Comparison of ENCODE assay signal across 10 cellular contexts in the genomic region with DNA sequence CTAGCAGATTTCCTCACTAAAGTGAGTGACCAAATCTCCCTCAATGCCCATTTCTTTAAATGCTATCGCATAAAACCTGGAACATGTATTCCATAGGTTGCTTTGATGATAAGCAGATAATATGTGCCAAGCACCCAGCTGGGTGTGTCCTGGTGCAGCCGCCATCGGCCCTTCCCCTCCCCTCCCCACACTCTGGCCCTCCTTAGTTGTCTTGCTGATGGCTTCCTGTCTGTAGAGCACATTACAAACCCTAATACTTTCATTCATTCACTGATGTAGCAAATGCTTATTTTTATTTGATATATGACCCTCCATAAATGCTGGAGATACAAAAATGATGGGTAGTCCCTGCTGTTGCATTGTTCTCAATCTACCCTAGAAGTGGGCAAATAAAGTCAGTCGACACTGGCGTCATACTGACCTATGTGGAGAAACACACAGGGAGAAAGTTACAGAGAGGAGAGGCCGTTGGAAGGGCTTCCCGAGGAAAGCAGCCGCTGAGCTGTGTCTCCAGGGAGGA. TPM values are rescaled to one million over a fixed set of nuclear protein-coding genes. Genes with fewer than 3 reads are reported as not detected.
DNase-seq lines count a peak whose midpoint lies in the region; ATAC-seq and TF ChIP-seq lines count a peak whose summit lies in the region.
"Had no signal": no experiment of that assay in that cellular context is flagged by ENCODE, and none has a peak within 500 bp of the region (broad histone marks: within the 10 kb centered on the region; RNA-seq: fewer than 3 reads in every experiment).

No MANE protein-coding gene starts in this region.

- no peaks in the 10 kb centered on the region for H3K9me2 ChIP-seq in Loucy (replicated peaks; ENCODE audit: low read depth, low read length)

- peaks cover 35% of the 10 kb centered on the region for H3K27me3 Mint-ChIP-seq in activated CD8-positive, alpha-beta memory T cell treated with anti-CD3 and anti-CD28 coated beads, Interleukin-2, amount 10 ng/mL, durations not matched to agents 7 days and 5 days
- peaks cover 6% of the 10 kb centered on the region for H3K27me3 Mint-ChIP-seq in activated naive CD8-positive, alpha-beta T cell treated with anti-CD3 and anti-CD28 coated beads for 36 hours

- peak overlapping the region; percentile 85 for H3K4me2 ChIP-seq in Loucy (ENCODE audit: low read depth, low read length, poor library complexity, severe bottlenecking)
- no peak overlapping the region for H3K4me2 ChIP-seq in osteoblast (ENCODE audit: insufficient read depth, low read length)

- H3K36me3 Mint-ChIP-seq in activated CD8-positive, alpha-beta memory T cell treated with anti-CD3 and anti-CD28 coated beads, Interleukin-2, amount 10 ng/mL, durations not matched to agents 7 days and 5 days: peaks cover 1% of the 10 kb centered on the region
- peaks cover 2% of the 10 kb centered on the region for H3K36me3 Mint-ChIP-seq in activated naive CD8-positive, alpha-beta T cell treated with anti-CD3 and anti-CD28 coated beads for 36 hours

- peak overlapping the region; percentile 57 for H3K9ac ChIP-seq in Loucy (ENCODE audit: low read depth, low read length, poor library complexity, severe bottlenecking)

- H3K4me1 Mint-ChIP-seq in activated CD8-positive, alpha-beta memory T cell treated with anti-CD3 and anti-CD28 coated beads, Interleukin-2, amount 10 ng/mL, durations not matched to agents 7 days and 5 days: peaks cover 57% of the 10 kb centered on the region
- peaks cover 70% of the 10 kb centered on the region for H3K4me1 Mint-ChIP-seq in activated naive CD8-positive, alpha-beta T cell treated with anti-CD3 and anti-CD28 coated beads for 36 hours

- H3K4me3 Mint-ChIP-seq in activated CD8-positive, alpha-beta memory T cell treated with anti-CD3 and anti-CD28 coated beads, Interleukin-2, amount 10 ng/mL, durations not matched to agents 7 days and 5 days: peak overlapping the region; percentile 67
- H3K4me3 Mint-ChIP-seq in activated naive CD8-positive, alpha-beta T cell treated with anti-CD3 and anti-CD28 coated beads for 36 hours: peak overlapping the region; percentile 69

- H3K9me3 Mint-ChIP-seq in activated CD8-positive, alpha-beta memory T cell treated with anti-CD3 and anti-CD28 coated beads, Interleukin-2, amount 10 ng/mL, durations not matched to agents 7 days and 5 days (ENCODE audit: low read depth): no peaks in the 10 kb centered on the region
- H3K9me3 Mint-ChIP-seq in activated naive CD8-positive, alpha-beta T cell treated with anti-CD3 and anti-CD28 coated beads for 36 hours: no peaks in the 10 kb centered on the region

- no peaks in the 10 kb centered on the region for H3K79me2 ChIP-seq in Loucy (ENCODE audit: insufficient read depth, low read length)
- no peaks in the 10 kb centered on the region for H3K79me2 ChIP-seq in osteoblast (ENCODE audit: insufficient read depth, low read length)

- no peaks in the 10 kb centered on the region for H3K9me3 ChIP-seq in Loucy (ENCODE audit: insufficient read depth, low read depth, low read length)
- H3K9me3 ChIP-seq in osteoblast (ENCODE audit: low read depth, low read length): no peaks in the 10 kb centered on the region
- no peaks in the 10 kb centered on the region for H3K9me3 ChIP-seq in tibial nerve
- H3K9me3 ChIP-seq: Peyer's patch had no signal

- no peak overlapping the region for H3K27ac ChIP-seq in osteoblast (ENCODE audit: low read depth, low read length)
- no peak overlapping the region for H3K27ac ChIP-seq in tibial nerve
- H3K27ac ChIP-seq: Peyer's patch had no signal

- H2AFZ ChIP-seq in Loucy (ENCODE audit: low read length) (peak overlapping the region; percentile 96), osteoblast (ENCODE audit: low read length) (peak overlapping the region; percentile 47)

- CTCF ChIA-PET in activated CD8-positive, alpha-beta memory T cell treated with anti-CD3 and anti-CD28 coated beads, Interleukin-2, amount 10 ng/mL, durations not matched to agents 7 days and 5 days (lab: Charles Lee): interaction anchor here (1.1 to 1.7 kb wide), 3 partner anchors 12 to 23 kb away, joined by 3 to 8 read pairs (median 3); no protein-coding TSS in a partner anchor

- TF ChIP-seq POLR2A in tibial nerve (IDR thresholded peaks at IDR 0.05): no peak

- H3K27me3 ChIP-seq in Loucy (ENCODE audit: insufficient read depth, low read length, poor library complexity, severe bottlenecking): no peaks in the 10 kb centered on the region
- no peaks in the 10 kb centered on the region for H3K27me3 ChIP-seq in osteoblast (ENCODE audit: insufficient read depth, low read length)
- no peaks in the 10 kb centered on the region for H3K27me3 ChIP-seq in tibial nerve
- H3K27me3 ChIP-seq: Peyer's patch had no signal

- H3K4me1 ChIP-seq in Loucy (ENCODE audit: insufficient read depth, low read length, poor library complexity, severe bottlenecking): peaks cover 52% of the 10 kb centered on the region
- H3K4me1 ChIP-seq in osteoblast (ENCODE audit: insufficient read depth, low read length): peaks cover 5% of the 10 kb centered on the region
- peaks cover 0 to 6% (median 0%) of the 10 kb centered on the region in 4 donors for H3K4me1 ChIP-seq in tibial nerve
- H3K4me1 ChIP-seq: Peyer's patch had no signal

- TF ChIP-seq CTCF in Loucy (conservative IDR thresholded peaks at IDR 0.05; ENCODE audit: low read length): no peak
- TF ChIP-seq CTCF in osteoblast (IDR thresholded peaks at IDR 0.05; ENCODE audit: extremely low read depth, low read depth, low read length): no peak
- no peak for TF ChIP-seq CTCF in tibial nerve (IDR thresholded peaks at IDR 0.05)

- H3K36me3 ChIP-seq in Loucy (ENCODE audit: insufficient read depth, low read length): no peaks in the 10 kb centered on the region
- no peaks in the 10 kb centered on the region for H3K36me3 ChIP-seq in osteoblast (ENCODE audit: insufficient read depth, low read length)
- H3K36me3 ChIP-seq in tibial nerve: no peaks in the 10 kb centered on the region
- H3K36me3 ChIP-seq: Peyer's patch had no signal

- H3F3A ChIP-seq in Loucy (ENCODE audit: low read depth): no peaks in the 10 kb centered on the region

- no peak for TF ChIP-seq EP300 in tibial nerve (IDR thresholded peaks at IDR 0.05)

- no peak for DNase-seq in activated CD8-positive, alpha-beta memory T cell treated with anti-CD3 and anti-CD28 coated beads, Interleukin-2, amount 10 ng/mL, durations not matched to agents 7 days and 5 days
- no peak for DNase-seq in activated CD8-positive, alpha-beta memory T cell treated with anti-CD3 and anti-CD28 coated beads, Interleukin-2, amount 50 U/mL, for 48 hours
- DNase-seq in activated naive CD8-positive, alpha-beta T cell treated with anti-CD3 and anti-CD28 coated beads for 36 hours: no peak
- no peak for DNase-seq in osteoblast (ENCODE audit: insufficient read length, low spot score, missing footprints)
- no peak for DNase-seq in tibial nerve (ENCODE audit: low spot score in 2 of 2)
- no peak for DNase-seq in NCI-H748 (lab: John Stamatoyannopoulos, UW; ENCODE audit: unreplicated experiment)
- DNase-seq in GDM1 (lab: John Stamatoyannopoulos, UW): no peak
- DNase-seq: NCI-H524 had no signal

- H3K4me3 ChIP-seq in Loucy (ENCODE audit: low read length, poor library complexity, severe bottlenecking): peak overlapping the region; percentile 64
- H3K4me3 ChIP-seq in osteoblast (ENCODE audit: insufficient read depth, low read length): no peak overlapping the region
- no peak overlapping the region for H3K4me3 ChIP-seq in tibial nerve
- H3K4me3 ChIP-seq: Peyer's patch had no signal

- ATAC-seq in activated CD8-positive, alpha-beta memory T cell treated with anti-CD3 and anti-CD28 coated beads, Interleukin-2, amount 10 ng/mL, durations not matched to agents 7 days and 5 days: peak; percentile 6

- peak overlapping the region; percentile 83 for H3K27ac Mint-ChIP-seq in activated CD8-positive, alpha-beta memory T cell treated with anti-CD3 and anti-CD28 coated beads, Interleukin-2, amount 10 ng/mL, durations not matched to agents 7 days and 5 days
- peak overlapping the region; percentile 21 for H3K27ac Mint-ChIP-seq in activated naive CD8-positive, alpha-beta T cell treated with anti-CD3 and anti-CD28 coated beads for 36 hours

- H4K20me1 ChIP-seq in Loucy (ENCODE audit: insufficient read depth, low read length, poor library complexity, severe bottlenecking) (no peaks in the 10 kb centered on the region), osteoblast (ENCODE audit: insufficient read depth, low read length) (no peaks in the 10 kb centered on the region)

- 59 to 66% methylated on average over 8 of the region's 8 CpGs for WGBS in tibial nerve, 2 donors

RNA-seq across cellular contexts. Expression of a gene that starts 26.2 kb away (rescaled TPM):
- total RNA-seq in activated CD8-positive, alpha-beta memory T cell treated with anti-CD3 and anti-CD28 coated beads, Interleukin-2, amount 10 ng/mL, durations not matched to agents 7 days and 5 days: not detected
- total RNA-seq in activated naive CD8-positive, alpha-beta T cell treated with anti-CD3 and anti-CD28 coated beads for 36 hours: not detected
- total RNA-seq in osteoblast (0.36 and 0.88 TPM in 2 replicates), tibial nerve (1 to 10 TPM; 1.9 to 4.2 (median 3.5) TPM)
- total RNA-seq: Peyer's patch had no signal
